26 cellular contexts compared by ENCODE assay signal in genomic region chr7:506391-506831, GRCh38. TPM values are rescaled to one million over a fixed set of nuclear protein-coding genes. Genes with fewer than 3 reads are reported as not detected.
DNase-seq lines count a peak whose midpoint lies in the region; ATAC-seq, FAIRE-seq and TF ChIP-seq lines count a peak whose summit lies in the region.
"Had no signal": no experiment of that assay in that cellular context is flagged by ENCODE, and none has a peak within 500 bp of the region (broad histone marks: within the 10 kb centered on the region; RNA-seq: fewer than 3 reads in every experiment).

No MANE protein-coding gene starts in this region.

- TF ChIP-seq CTCF in RWPE1 (conservative IDR thresholded peaks at IDR 0.05; ENCODE audit: low read depth) (no peak), H1 (IDR thresholded peaks at IDR 0.05; ENCODE audit: control extremely low read depth in 1 of 3, insufficient read depth in 1 of 3, low read depth in 1 of 3, low read length in 3 of 3) (no peak), lower lobe of right lung (IDR thresholded peaks at IDR 0.05) (no peak)

- no peak overlapping the region for H3K4me2 ChIP-seq in H1 (ENCODE audit: insufficient read depth in 1 of 2, low read depth in 2 of 2, low read length in 2 of 2)

- no peak overlapping the region for H2BK120ac ChIP-seq in H1 (replicated peaks; ENCODE audit: low read depth, low read length)

- H3K27ac ChIP-seq in RWPE1 (peak overlapping the region; percentile 98), H1 (ENCODE audit: low read depth, low read length) (no peak overlapping the region), lower lobe of right lung (no peak overlapping the region)
- H3K27ac ChIP-seq: HL-60, vagina had no signal

- H3K18ac ChIP-seq in H1 (ENCODE audit: extremely low read depth, low read length), result no peak overlapping the region

- no peak overlapping the region for H2BK5ac ChIP-seq in H1 (ENCODE audit: low read depth, low read length)

- no peak overlapping the region for H2BK15ac ChIP-seq in H1 (ENCODE audit: low read length)

- peak overlapping the region; percentile 85; the same call in 1 of the 2 replicates for H4K8ac ChIP-seq in H1 (ENCODE audit: extremely low read depth, insufficient read depth, low read length)

- peaks cover 96% of the 10 kb centered on the region for H3K36me3 Mint-ChIP-seq in stimulated activated effector memory CD8-positive, alpha-beta T cell treated with anti-CD3 and anti-CD28 coated beads, Interleukin-12 subunit alpha, Interleukin-12 subunit beta, amount 100 ng/mL, for 72 hours
- H3K36me3 Mint-ChIP-seq in activated T-helper 1 cell treated with anti-CD3 and anti-CD28 coated beads, Interleukin-12 subunit alpha, Interleukin-12 subunit beta, Interleukin-2, Interleukin-4 antibody, amounts not matched to agents 30 ng/mL and 10 ng/mL and 1 ng/mL, durations not matched to agents 14 hours and 24 hours and 36 hours (ENCODE audit: low read depth), result no peaks in the 10 kb centered on the region
- H3K36me3 Mint-ChIP-seq: activated naive CD4-positive, alpha-beta T cell treated with anti-CD3 and anti-CD28 coated beads, Interleukin-2, amount 50 U/mL, for 72 hours had no signal

- FAIRE-seq in H1 (lab: Jason Lieb, UNC), result no peak
- FAIRE-seq: astrocyte had no signal

- intact Hi-C loops in lower lobe of right lung (cut with DNase I), result no loop called here
- intact Hi-C loops in activated T-helper 1 cell treated with anti-CD3 and anti-CD28 coated beads, Interleukin-12 subunit alpha, Interleukin-12 subunit beta, Interleukin-2, Interleukin-4 antibody, amounts not matched to agents 30 ng/mL and 10 ng/mL and 1 ng/mL, durations not matched to agents 14 hours and 24 hours and 36 hours (cut with micrococcal nuclease), result no loop called here

- peaks cover 2% of the 10 kb centered on the region for H3K79me1 ChIP-seq in H1 (ENCODE audit: low read depth, low read length)

- POLR2A ChIA-PET in RWPE1 (lab: Yijun Ruan, JAX; ENCODE audit: low non-redundant PET), result no interaction called here
- POLR2A ChIA-PET in H1 (lab: Charles Lee; ENCODE audit: partially characterized antibody), result interaction anchor here (0.5 to 1.0 kb wide), 3 partner anchors 11 to 137 kb away, joined by 3 to 4 read pairs (median 3); no protein-coding TSS in a partner anchor

- no peaks in the 10 kb centered on the region for H3K27me3 Mint-ChIP-seq in activated T-helper 1 cell treated with anti-CD3 and anti-CD28 coated beads, Interleukin-12 subunit alpha, Interleukin-12 subunit beta, Interleukin-2, Interleukin-4 antibody, amounts not matched to agents 30 ng/mL and 10 ng/mL and 1 ng/mL, durations not matched to agents 14 hours and 24 hours and 36 hours (ENCODE audit: insufficient read depth)
- H3K27me3 Mint-ChIP-seq: activated CD4-positive, alpha-beta memory T cell treated with anti-CD3 and anti-CD28 coated beads, Interleukin-2, amount 10 ng/mL, durations not matched to agents 7 days and 5 days had no signal

- H3K23ac ChIP-seq in H1 (ENCODE audit: insufficient read length), result no peak overlapping the region

- CTCF ChIA-PET in RWPE1 (lab: Yijun Ruan, JAX), result no interaction called here
- CTCF ChIA-PET in H1 (lab: Charles Lee; ENCODE audit: partially characterized antibody), result interaction anchor here (0.6 to 1.3 kb wide), 5 partner anchors 9 to 240 kb away, joined by 3 to 4 read pairs (median 3); no protein-coding TSS in a partner anchor

- no peak overlapping the region for H2BK20ac ChIP-seq in H1 (ENCODE audit: low read length)

- H4K20me1 ChIP-seq in H1 (replicated peaks in 1 of 2; ENCODE audit: control insufficient read depth in 1 of 2, insufficient read depth in 2 of 2, low read length in 2 of 2), result peaks cover 6 to 17% of the 10 kb centered on the region in 2 experiments

- H3K36me3 ChIP-seq in H1 (ENCODE audit: control insufficient read depth in 2 of 4, insufficient read depth in 4 of 4, low read length in 3 of 4), result peaks cover 0 to 23% (median 10%) of the 10 kb centered on the region in 4 experiments; a peak in 7 of 8 replicates
- H3K36me3 ChIP-seq in lower lobe of right lung, result peaks cover 27% of the 10 kb centered on the region

- no peaks in the 10 kb centered on the region; a peak in 1 of 7 replicates for H3K27me3 ChIP-seq in H1 (replicated peaks in 1 of 4; ENCODE audit: control insufficient read depth in 3 of 4, extremely low read depth in 1 of 4, insufficient read depth in 3 of 4, low read length in 3 of 4)
- H3K27me3 ChIP-seq in lower lobe of right lung (ENCODE audit: low read depth), result no peaks in the 10 kb centered on the region
- H3K27me3 ChIP-seq: dorsolateral prefrontal cortex, gastrocnemius medialis, vagina had no signal

- peak overlapping the region; percentile 40 for H4K91ac ChIP-seq in H1 (replicated peaks; ENCODE audit: insufficient read length, low read length)

- no peaks in the 10 kb centered on the region; the same call in 1 of the 2 replicates for H3K23me2 ChIP-seq in H1 (ENCODE audit: low read depth, low read length)

- TF ChIP-seq EP300 in H1 (IDR thresholded peaks at IDR 0.05; ENCODE audit: borderline replicate concordance in 1 of 2, low read depth in 2 of 2, low read length in 2 of 2), result no peak

- peaks cover 0 to 7% of the 10 kb centered on the region in 2 experiments; a peak in 1 of 4 replicates for H3K79me2 ChIP-seq in H1 (ENCODE audit: control insufficient read depth in 1 of 2, insufficient read depth in 2 of 2, low read length in 2 of 2)

- no peak overlapping the region for H3K4me3 Mint-ChIP-seq in stimulated activated effector memory CD8-positive, alpha-beta T cell treated with anti-CD3 and anti-CD28 coated beads, Interleukin-12 subunit alpha, Interleukin-12 subunit beta, amount 100 ng/mL, for 72 hours
- no peak overlapping the region for H3K4me3 Mint-ChIP-seq in activated T-helper 1 cell treated with anti-CD3 and anti-CD28 coated beads, Interleukin-12 subunit alpha, Interleukin-12 subunit beta, Interleukin-2, Interleukin-4 antibody, amounts not matched to agents 30 ng/mL and 10 ng/mL and 1 ng/mL, durations not matched to agents 14 hours and 24 hours and 36 hours
- H3K4me3 Mint-ChIP-seq: activated CD4-positive, alpha-beta memory T cell treated with anti-CD3 and anti-CD28 coated beads, Interleukin-2, amount 10 ng/mL, durations not matched to agents 7 days and 5 days; HFFc6 had no signal

- DNase-seq in RWPE1 (ENCODE audit: low spot score), result no peak
- DNase-seq in H1 (ENCODE audit: low read depth in 1 of 2, low spot score in 2 of 2), result no peak
- DNase-seq in lower lobe of right lung, result peak; percentile 43
- no peak for DNase-seq in stimulated activated effector memory CD8-positive, alpha-beta T cell treated with anti-CD3 and anti-CD28 coated beads, Interleukin-12 subunit alpha, Interleukin-12 subunit beta, amount 100 ng/mL, for 72 hours (ENCODE audit: low spot score in 2 of 2)
- no peak for DNase-seq in NCI-H2171 (lab: John Stamatoyannopoulos, UW)
- no peak for DNase-seq in activated T-helper 1 cell treated with anti-CD3 and anti-CD28 coated beads, Interleukin-12 subunit alpha, Interleukin-12 subunit beta, Interleukin-2, Interleukin-4 antibody, amounts not matched to agents 30 ng/mL and 10 ng/mL and 1 ng/mL, durations not matched to agents 14 hours and 24 hours and 36 hours (ENCODE audit: low spot score)
- DNase-seq: activated CD4-positive, alpha-beta memory T cell treated with anti-CD3 and anti-CD28 coated beads, Interleukin-2, amount 10 ng/mL, durations not matched to agents 7 days and 5 days; activated CD4-positive, alpha-beta T cell treated with anti-CD3 and anti-CD28 coated beads for 1 hour; HFFc6; hippocampal formation; Karpas-422; NCI-H1436 treated with DMSO at 0.1 percent for 48 hours; NCI-H446 treated with DMSO at 0.1 percent for 48 hours; NCI-H82; RPMI8226; stimulated activated CD4-positive, alpha-beta T cell treated with anti-CD3 and anti-CD28 coated beads, Interleukin-4, amount 100 ng/mL, for 1 hour; T-helper 2 cell had no signal

- H3K4me1 ChIP-seq in H1 (replicated peaks in 1 of 4; ENCODE audit: control insufficient read depth in 3 of 4, insufficient read depth in 4 of 4, low read length in 3 of 4), result peaks cover 0 to 3% (median 0%) of the 10 kb centered on the region in 4 experiments; a peak in 2 of 7 replicates
- H3K4me1 ChIP-seq in lower lobe of right lung, result peaks cover 22% of the 10 kb centered on the region

- H3K4me3 ChIP-seq in H1 (ENCODE audit: extremely low read depth in 1 of 4, insufficient read depth in 2 of 4, low read depth in 3 of 4, low read length in 4 of 4) (no peak overlapping the region), lower lobe of right lung (no peak overlapping the region)
- H3K4me3 ChIP-seq: dorsolateral prefrontal cortex, gastrocnemius medialis, vagina had no signal

- no peak overlapping the region for H2BK12ac ChIP-seq in H1 (ENCODE audit: low read depth, low read length)

- ATAC-seq in lower lobe of right lung (no peak), HG03469 (IDR thresholded peaks at IDR 0.05; ENCODE audit: unreplicated experiment) (no peak), GM19452 (IDR thresholded peaks at IDR 0.05; ENCODE audit: unreplicated experiment) (no peak)
- ATAC-seq in stimulated activated effector memory CD8-positive, alpha-beta T cell treated with anti-CD3 and anti-CD28 coated beads, Interleukin-12 subunit alpha, Interleukin-12 subunit beta, amount 100 ng/mL, for 72 hours, result no peak
- ATAC-seq: activated naive CD4-positive, alpha-beta T cell treated with anti-CD3 and anti-CD28 coated beads, Interleukin-2, amount 50 U/mL, for 72 hours; gastrocnemius medialis had no signal

- no peak overlapping the region for H2AFZ ChIP-seq in H1 (ENCODE audit: low read length)

- no peak for TF ChIP-seq POLR2A in H1 (IDR thresholded peaks at IDR 0.05; ENCODE audit: control extremely low read depth in 1 of 2, low read depth in 2 of 2, low read length in 2 of 2)

- peaks cover 7% of the 10 kb centered on the region for H3K4me1 Mint-ChIP-seq in stimulated activated effector memory CD8-positive, alpha-beta T cell treated with anti-CD3 and anti-CD28 coated beads, Interleukin-12 subunit alpha, Interleukin-12 subunit beta, amount 100 ng/mL, for 72 hours
- no peaks in the 10 kb centered on the region for H3K4me1 Mint-ChIP-seq in activated T-helper 1 cell treated with anti-CD3 and anti-CD28 coated beads, Interleukin-12 subunit alpha, Interleukin-12 subunit beta, Interleukin-2, Interleukin-4 antibody, amounts not matched to agents 30 ng/mL and 10 ng/mL and 1 ng/mL, durations not matched to agents 14 hours and 24 hours and 36 hours (ENCODE audit: low read depth)
- H3K4me1 Mint-ChIP-seq: activated CD4-positive, alpha-beta memory T cell treated with anti-CD3 and anti-CD28 coated beads, Interleukin-2, amount 10 ng/mL, durations not matched to agents 7 days and 5 days had no signal

- TF ChIP-seq RAD21 in H1 (IDR thresholded peaks at IDR 0.05 in 1 of 2, conservative IDR thresholded peaks at IDR 0.05 in 1 of 2; ENCODE audit: low read depth in 2 of 2, low read length in 2 of 2), result no peak

- no peak overlapping the region for H4K5ac ChIP-seq in H1 (ENCODE audit: insufficient read length, low read depth, low read length)

- peak overlapping the region; percentile 37 for H3K27ac Mint-ChIP-seq in stimulated activated effector memory CD8-positive, alpha-beta T cell treated with anti-CD3 and anti-CD28 coated beads, Interleukin-12 subunit alpha, Interleukin-12 subunit beta, amount 100 ng/mL, for 72 hours
- no peak overlapping the region for H3K27ac Mint-ChIP-seq in activated T-helper 1 cell treated with anti-CD3 and anti-CD28 coated beads, Interleukin-12 subunit alpha, Interleukin-12 subunit beta, Interleukin-2, Interleukin-4 antibody, amounts not matched to agents 30 ng/mL and 10 ng/mL and 1 ng/mL, durations not matched to agents 14 hours and 24 hours and 36 hours
- H3K27ac Mint-ChIP-seq: activated CD4-positive, alpha-beta memory T cell treated with anti-CD3 and anti-CD28 coated beads, Interleukin-2, amount 10 ng/mL, durations not matched to agents 7 days and 5 days; activated T-helper 2 cell treated with anti-CD3 and anti-CD28 coated beads, Interferon-gamma antibody, Interleukin-2, Interleukin-4, amounts not matched to agents 10 μg/mL and 5 μg/mL and 100 μg/mL, durations not matched to agents 14 hours and 24 hours and 36 hours; HFFc6 had no signal

- H3K9me3 Mint-ChIP-seq in stimulated activated effector memory CD8-positive, alpha-beta T cell treated with anti-CD3 and anti-CD28 coated beads, Interleukin-12 subunit alpha, Interleukin-12 subunit beta, amount 100 ng/mL, for 72 hours, result no peaks in the 10 kb centered on the region
- H3K9me3 Mint-ChIP-seq in activated T-helper 1 cell treated with anti-CD3 and anti-CD28 coated beads, Interleukin-12 subunit alpha, Interleukin-12 subunit beta, Interleukin-2, Interleukin-4 antibody, amounts not matched to agents 30 ng/mL and 10 ng/mL and 1 ng/mL, durations not matched to agents 14 hours and 24 hours and 36 hours, result no peaks in the 10 kb centered on the region
- H3K9me3 Mint-ChIP-seq: activated CD4-positive, alpha-beta memory T cell treated with anti-CD3 and anti-CD28 coated beads, Interleukin-2, amount 10 ng/mL, durations not matched to agents 7 days and 5 days; activated naive CD4-positive, alpha-beta T cell treated with anti-CD3 and anti-CD28 coated beads, Interleukin-2, amount 50 U/mL, for 72 hours; activated T-helper 2 cell treated with anti-CD3 and anti-CD28 coated beads, Interferon-gamma antibody, Interleukin-2, Interleukin-4, amounts not matched to agents 10 μg/mL and 5 μg/mL and 100 μg/mL, durations not matched to agents 14 hours and 24 hours and 36 hours; HFFc6 had no signal

- H3K56ac ChIP-seq in H1 (replicated peaks; ENCODE audit: insufficient read length, low read depth, low read length), result no peak overlapping the region

- no peak overlapping the region for H3K14ac ChIP-seq in H1 (ENCODE audit: insufficient read length)

- H3K9me3 ChIP-seq in H1 (ENCODE audit: insufficient read depth in 2 of 2, low read depth in 1 of 2, low read length in 1 of 2), result no peaks in the 10 kb centered on the region
- H3K9me3 ChIP-seq in lower lobe of right lung, result no peaks in the 10 kb centered on the region
- H3K9me3 ChIP-seq: gastrocnemius medialis, vagina had no signal

- no peak overlapping the region for H2AK5ac ChIP-seq in H1 (ENCODE audit: low read depth, low read length)

- 90% methylated on average over 11 of the region's 11 CpGs; no CpG with 5 or more reads in 1 of the 2 experiments for WGBS in H1 (ENCODE audit: extremely low coverage in 1 of 2, insufficient coverage in 1 of 2, insufficient read length in 1 of 2, insufficient replicate concordance in 2 of 2, low coverage in 1 of 2, low lambda C conversion rate in 2 of 2, missing lambda C conversion rate in 1 of 2), 2 experiments

- H3K9ac ChIP-seq in H1 (replicated peaks in 1 of 4; ENCODE audit: extremely low read depth in 1 of 4, low read depth in 3 of 4, low read length in 3 of 4), result no peak overlapping the region

- no peak overlapping the region for H3K4ac ChIP-seq in H1 (replicated peaks; ENCODE audit: insufficient read length, low read depth, low read length)

RNA-seq across cellular contexts. Expression of gene PDGFA, which starts 13.2 kb away (rescaled TPM):
- 38.0 and 43.0 TPM in 2 replicates for total RNA-seq in H1 (2021; fragmentation: NEBNext Ultra II Directional; extraction: Animal tissue kit (Norgen Biotek cat#: 25700))
- 21.1 and 22.3 TPM in 2 replicates for polyA plus RNA-seq in H1 (2011; rRNA removed)
- polyA plus RNA-seq in H1 (2011; cell fraction: cytosol; rRNA removed), result 18.1 TPM
- polyA plus RNA-seq in H1 (2011; cell fraction: nucleus; rRNA removed), result 42.6 TPM
- polyA plus RNA-seq in H1 (2012, experiment 1 of 2), result 42.0 to 59.5 TPM (median 51.8 TPM) in 4 replicates
- 33.3 TPM for polyA plus RNA-seq in H1 (2012, experiment 2 of 2)
- 34.8 TPM for polyA plus RNA-seq in H1 (2013, experiment 1 of 2)
- polyA plus RNA-seq in H1 (2013, experiment 2 of 2), result 38.8 TPM
- polyA minus RNA-seq in H1 (2011; rRNA and poly(A)+ RNA removed), result 46.5 and 53.1 TPM in 2 replicates
- 78.2 TPM for polyA minus RNA-seq in H1 (2011; cell fraction: cytosol; rRNA and poly(A)+ RNA removed)
- 31.0 TPM for polyA minus RNA-seq in H1 (2011; cell fraction: nucleus; rRNA and poly(A)+ RNA removed)
- total RNA-seq in lower lobe of right lung, result 27.1 TPM
- total RNA-seq in activated T-helper 1 cell treated with anti-CD3 and anti-CD28 coated beads, Interleukin-12 subunit alpha, Interleukin-12 subunit beta, Interleukin-2, Interleukin-4 antibody, amounts not matched to agents 30 ng/mL and 10 ng/mL and 1 ng/mL, durations not matched to agents 14 hours and 24 hours and 36 hours, result 8.5 and 8.8 TPM in 2 replicates
